11 cellular contexts compared by ENCODE assay signal in genomic region chr1:236303675-236304074, GRCh38. TPM values are rescaled to one million over a fixed set of nuclear protein-coding genes. Genes with fewer than 3 reads are reported as not detected.
DNase-seq lines count a peak whose midpoint lies in the region; ATAC-seq and TF ChIP-seq lines count a peak whose summit lies in the region.
"Had no signal": no experiment of that assay in that cellular context is flagged by ENCODE, and none has a peak within 500 bp of the region (broad histone marks: within the 10 kb centered on the region; RNA-seq: fewer than 3 reads in every experiment).

No MANE protein-coding gene starts in this region.

- H3K36me3 Mint-ChIP-seq in natural killer cell treated with Interleukin-12 subunit alpha and Interleukin-12 subunit beta and Interleukin-15 and Interleukin-18, amount 100 ng/mL, for 72 hours: no peaks in the 10 kb centered on the region
- H3K36me3 Mint-ChIP-seq in natural killer cell: no peaks in the 10 kb centered on the region

- CTCF ChIA-PET in RWPE1 (lab: Yijun Ruan, JAX): no interaction called here

- intact Hi-C loops in natural killer cell (cut with micrococcal nuclease): no loop called here
- intact Hi-C loops in Right ventricle myocardium inferior (cut with DNase I): no loop called here

- TF ChIP-seq CTCF in natural killer cell (IDR thresholded peaks at IDR 0.05) (no peak), RWPE1 (conservative IDR thresholded peaks at IDR 0.05; ENCODE audit: low read depth) (no peak)

- peaks cover 0 to 3% of the 10 kb centered on the region in 2 donors for H3K4me1 Mint-ChIP-seq in natural killer cell treated with Interleukin-12 subunit alpha and Interleukin-12 subunit beta and Interleukin-15 and Interleukin-18, amount 100 ng/mL, for 72 hours (ENCODE audit: low read depth in 2 of 2)
- no peaks in the 10 kb centered on the region for H3K4me1 Mint-ChIP-seq in natural killer cell

- peaks cover 0 to 5% of the 10 kb centered on the region in 2 donors for H3K27me3 Mint-ChIP-seq in natural killer cell treated with Interleukin-12 subunit alpha and Interleukin-12 subunit beta and Interleukin-15 and Interleukin-18, amount 100 ng/mL, for 72 hours
- no peaks in the 10 kb centered on the region for H3K27me3 Mint-ChIP-seq in natural killer cell (ENCODE audit: low read depth in 2 of 2)

- H3K27ac Mint-ChIP-seq in natural killer cell treated with Interleukin-12 subunit alpha and Interleukin-12 subunit beta and Interleukin-15 and Interleukin-18, amount 100 ng/mL, for 72 hours: no peak overlapping the region
- no peak overlapping the region for H3K27ac Mint-ChIP-seq in natural killer cell

- ATAC-seq in natural killer cell treated with Interleukin-12 subunit alpha and Interleukin-12 subunit beta and Interleukin-15 and Interleukin-18, amount 100 ng/mL, for 72 hours: peak; percentile 61
- ATAC-seq in natural killer cell (no peak), HG02642 (IDR thresholded peaks at IDR 0.05; ENCODE audit: poor library complexity, unreplicated experiment) (peak; percentile 74), Right ventricle myocardium inferior (no peak)

- DNase-seq in natural killer cell treated with Interleukin-12 subunit alpha and Interleukin-12 subunit beta and Interleukin-15 and Interleukin-18, amount 100 ng/mL, for 72 hours (ENCODE audit: low spot score): no peak
- DNase-seq in natural killer cell: no peak
- DNase-seq in RWPE1 (ENCODE audit: low spot score): peak; percentile 2
- DNase-seq in mesenteric fat pad (ENCODE audit: low spot score): no peak
- no peak for DNase-seq in NCI-H187 treated with DMSO at 0.1 percent for 48 hours (lab: John Stamatoyannopoulos, UW)
- DNase-seq in iPS-NIHi11 (ENCODE audit: low spot score): no peak
- no peak for DNase-seq in Right ventricle myocardium inferior (ENCODE audit: missing footprints)
- DNase-seq: NCI-H187, stomach had no signal

- H3K27ac ChIP-seq in RWPE1: no peak overlapping the region
- H3K27ac ChIP-seq: skin epidermis, stomach had no signal

- POLR2A ChIA-PET in RWPE1 (lab: Yijun Ruan, JAX; ENCODE audit: low non-redundant PET): no interaction called here

- no peak overlapping the region for H3K4me3 Mint-ChIP-seq in natural killer cell treated with Interleukin-12 subunit alpha and Interleukin-12 subunit beta and Interleukin-15 and Interleukin-18, amount 100 ng/mL, for 72 hours
- H3K4me3 Mint-ChIP-seq in natural killer cell: no peak overlapping the region

- H3K9me3 Mint-ChIP-seq in natural killer cell treated with Interleukin-12 subunit alpha and Interleukin-12 subunit beta and Interleukin-15 and Interleukin-18, amount 100 ng/mL, for 72 hours: no peaks in the 10 kb centered on the region
- H3K9me3 Mint-ChIP-seq in natural killer cell: no peaks in the 10 kb centered on the region

RNA-seq across cellular contexts. Expression of gene ERO1B, which starts 21.9 kb away (rescaled TPM):
- total RNA-seq in natural killer cell treated with Interleukin-12 subunit alpha and Interleukin-12 subunit beta and Interleukin-15 and Interleukin-18, amount 100 ng/mL, for 72 hours: 10 to 100 TPM in 1 of 2 donors, 1 to 10 TPM in 1; 7.3 to 14.3 TPM
- total RNA-seq in natural killer cell: 10 to 100 TPM; 14.7 to 17.8 (median 16.5) TPM
- total RNA-seq in mesenteric fat pad: 7.1 TPM
- total RNA-seq in Right ventricle myocardium inferior: 7.2 TPM

Comparison
In these comparisons a context has a peak if more than half of its experiments do, and no peak if none do; other contexts are left out.
1. ATAC-seq: peak in natural killer cell treated with Interleukin-12 subunit alpha and Interleukin-12 subunit beta and Interleukin-15 and Interleukin-18, amount 100 ng/mL, for 72 hours (2 of 2) and HG02642 (single experiment); none in natural killer cell (0 of 3) and Right ventricle myocardium inferior (single experiment).